8 cellular contexts compared by ENCODE assay signal in genomic region chrX:1462596-1463251, GRCh38. TPM values are rescaled to one million over a fixed set of nuclear protein-coding genes. Genes with fewer than 3 reads are reported as not detected.
A peak's percentile ranks its signal among the peaks of the same experiment; 100 is the strongest.
DNase-seq lines count a peak whose midpoint lies in the region; ATAC-seq lines count a peak whose summit lies in the region.

No MANE protein-coding gene starts in this region.

- no peak overlapping the region for H3K9ac ChIP-seq in mesendoderm (ENCODE audit: low read length)

- no peak overlapping the region for H2BK5ac ChIP-seq in mesendoderm (ENCODE audit: low read length)

- no peak overlapping the region for H2AK5ac ChIP-seq in mesendoderm (ENCODE audit: low read length)

- H4K8ac ChIP-seq in mesendoderm (ENCODE audit: low read depth, low read length): no peak overlapping the region

- no CpG with 5 or more reads among the region's 19 CpGs for WGBS in mesendoderm (ENCODE audit: extremely low coverage, insufficient coverage, low lambda C conversion rate)

- no peak overlapping the region for H3K4me3 ChIP-seq in mesendoderm (ENCODE audit: low read length)

- no peaks in the 10 kb centered on the region for H3K4me1 ChIP-seq in mesendoderm (ENCODE audit: control insufficient read depth, low read depth, low read length)

- H3K79me2 ChIP-seq in mesendoderm (ENCODE audit: control insufficient read depth, insufficient read depth, low read length): no peaks in the 10 kb centered on the region

- no peak overlapping the region for H3K4me2 ChIP-seq in mesendoderm (ENCODE audit: low read length)

- peak; percentile 52 for ATAC-seq in left lobe of liver
- ATAC-seq in HG03354 (IDR thresholded peaks at IDR 0.05; ENCODE audit: poor library complexity, severe bottlenecking, unreplicated experiment): no peak

- no peak overlapping the region for H2BK120ac ChIP-seq in mesendoderm (ENCODE audit: low read depth, low read length)

- no peaks in the 10 kb centered on the region for H3K36me3 ChIP-seq in mesendoderm (ENCODE audit: control insufficient read depth, insufficient read depth, low read length)

- no peak overlapping the region for H3K27ac ChIP-seq in mesendoderm (ENCODE audit: low read depth, low read length)

- H2BK15ac ChIP-seq in mesendoderm (replicated peaks; ENCODE audit: low read depth): no peak overlapping the region

- H3K23ac ChIP-seq in mesendoderm (ENCODE audit: low read length): no peak overlapping the region

- no peak overlapping the region for H3K4ac ChIP-seq in mesendoderm (ENCODE audit: low read depth, low read length)

- H3K56ac ChIP-seq in mesendoderm (ENCODE audit: low read length): no peak overlapping the region

- DNase-seq in T follicular helper cell (ENCODE audit: low read depth) (peak; percentile 70), left lobe of liver (ENCODE audit: low spot score) (peak; percentile 38), mesendoderm (no peak), amygdala (lab: John Stamatoyannopoulos, UW) (no peak), SKM-1 (lab: John Stamatoyannopoulos, UW; ENCODE audit: unreplicated experiment) (no peak)
- DNase-seq in activated naive CD4-positive, alpha-beta T cell treated with Interleukin-2 at 50 U/mL for 16 hours: peak; percentile 80
- peak; percentile 39 to 79 for DNase-seq in stimulated activated CD8-positive, alpha-beta memory T cell treated with anti-CD3 and anti-CD28 coated beads, Interleukin-7, amount 100 ng/mL, for 48 hours (ENCODE audit: extremely low read depth in 1 of 2, low read depth in 1 of 2)

- H3K18ac ChIP-seq in mesendoderm (ENCODE audit: low read length): no peak overlapping the region

- H3K79me1 ChIP-seq in mesendoderm (ENCODE audit: low read length): no peaks in the 10 kb centered on the region

- H3K27me3 ChIP-seq in mesendoderm (ENCODE audit: insufficient read depth, low read length, poor library complexity): no peaks in the 10 kb centered on the region

- no peak overlapping the region for H4K5ac ChIP-seq in mesendoderm (ENCODE audit: low read length)

RNA-seq across cellular contexts. Expression of gene ASMTL, which starts 10.0 kb away (rescaled TPM):
- total RNA-seq in left lobe of liver: 31.4 TPM
- 13.5 TPM for polyA plus RNA-seq in mesendoderm (2013, experiment 1 of 2)
- polyA plus RNA-seq in mesendoderm (2013, experiment 2 of 2): 14.9 TPM

Comparison
In these comparisons a context has a peak if more than half of its experiments do, and no peak if none do; other contexts are left out.
1. DNase-seq: peak in T follicular helper cell (single experiment), activated naive CD4-positive, alpha-beta T cell treated with Interleukin-2 at 50 U/mL for 16 hours (single experiment), left lobe of liver (single experiment) and stimulated activated CD8-positive, alpha-beta memory T cell treated with anti-CD3 and anti-CD28 coated beads, Interleukin-7, amount 100 ng/mL, for 48 hours (2 of 2); none in mesendoderm (single experiment), amygdala (0 of 56) and SKM-1 (single experiment).